Comparison of ENCODE assay signal across 11 cellular contexts in the genomic region with DNA sequence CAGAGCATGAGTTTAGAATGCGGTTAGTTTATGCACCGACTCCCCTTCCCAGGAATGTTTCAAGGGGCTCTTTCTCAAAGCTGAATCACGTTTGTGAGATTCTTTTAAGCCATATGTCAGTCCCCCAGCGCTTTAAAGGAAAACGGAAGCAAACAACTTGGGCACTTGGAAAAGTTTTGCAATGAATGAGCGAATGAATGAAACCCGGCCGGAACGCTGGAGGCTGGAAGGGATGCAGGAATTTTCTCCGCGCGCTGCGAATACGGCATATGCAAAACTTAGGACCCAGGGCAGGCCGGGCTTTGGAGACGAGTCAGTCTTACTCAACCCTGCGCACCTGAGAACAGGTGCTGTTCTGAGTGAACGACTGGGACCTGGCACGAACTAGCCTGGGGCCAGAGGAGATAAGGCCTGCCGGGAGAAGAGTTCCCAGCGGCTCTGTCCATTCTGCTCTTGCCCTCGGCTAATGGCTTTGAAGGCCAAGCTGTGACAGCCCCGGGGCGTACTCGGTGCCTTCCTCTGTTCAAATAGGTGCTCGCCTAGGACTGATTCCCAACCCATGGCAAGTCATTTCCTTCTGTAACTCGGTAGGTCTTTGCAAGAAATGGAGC. TPM values are rescaled to one million over a fixed set of nuclear protein-coding genes. Genes with fewer than 3 reads are reported as not detected.
DNase-seq lines count a peak whose midpoint lies in the region; ATAC-seq and TF ChIP-seq lines count a peak whose summit lies in the region.
"Had no signal": no experiment of that assay in that cellular context is flagged by ENCODE, and none has a peak within 500 bp of the region (broad histone marks: within the 10 kb centered on the region; RNA-seq: fewer than 3 reads in every experiment).

No MANE protein-coding gene starts in this region.

- intact Hi-C loops in sciatic nerve (cut with DNase I): no loop called here

- CTCF ChIA-PET in HEK293T (lab: Yijun Ruan, JAX): no interaction called here

- H3K27ac Mint-ChIP-seq in chondrocyte (ENCODE audit: unreplicated experiment): peak overlapping the region; percentile 79
- no peak overlapping the region for H3K27ac Mint-ChIP-seq in activated naive CD8-positive, alpha-beta T cell treated with anti-CD3 and anti-CD28 coated beads, Interleukin-2, amount 50 U/mL, for 24 hours
- H3K27ac Mint-ChIP-seq: activated T-helper 2 cell treated with anti-CD3 and anti-CD28 coated beads, Interferon-gamma antibody, Interleukin-2, Interleukin-4, amounts not matched to agents 10 μg/mL and 5 μg/mL and 100 μg/mL, durations not matched to agents 14 hours and 24 hours and 36 hours; natural killer cell treated with Interleukin-12 subunit alpha and Interleukin-12 subunit beta and Interleukin-15 and Interleukin-18, amount 100 ng/mL, for 72 hours had no signal

- POLR2A ChIA-PET in HEK293T (lab: Yijun Ruan, JAX): no interaction called here

- no peaks in the 10 kb centered on the region for H3K27me3 Mint-ChIP-seq in chondrocyte (ENCODE audit: low read depth)
- peaks cover 22% of the 10 kb centered on the region for H3K27me3 Mint-ChIP-seq in activated naive CD8-positive, alpha-beta T cell treated with anti-CD3 and anti-CD28 coated beads, Interleukin-2, amount 50 U/mL, for 24 hours

- H3K4me3 Mint-ChIP-seq in chondrocyte (ENCODE audit: unreplicated experiment): peak overlapping the region; percentile 78
- no peak overlapping the region for H3K4me3 Mint-ChIP-seq in activated naive CD8-positive, alpha-beta T cell treated with anti-CD3 and anti-CD28 coated beads, Interleukin-2, amount 50 U/mL, for 24 hours
- H3K4me3 Mint-ChIP-seq: natural killer cell treated with Interleukin-12 subunit alpha and Interleukin-12 subunit beta and Interleukin-15 and Interleukin-18, amount 100 ng/mL, for 72 hours had no signal

- TF ChIP-seq CTCF in chondrocyte (IDR thresholded peaks at IDR 0.05): no peak

- peaks cover 3% of the 10 kb centered on the region for H3K9me3 Mint-ChIP-seq in chondrocyte (ENCODE audit: low read depth)
- H3K9me3 Mint-ChIP-seq in activated naive CD8-positive, alpha-beta T cell treated with anti-CD3 and anti-CD28 coated beads, Interleukin-2, amount 50 U/mL, for 24 hours: no peaks in the 10 kb centered on the region
- H3K9me3 Mint-ChIP-seq: activated T-helper 2 cell treated with anti-CD3 and anti-CD28 coated beads, Interferon-gamma antibody, Interleukin-2, Interleukin-4, amounts not matched to agents 10 μg/mL and 5 μg/mL and 100 μg/mL, durations not matched to agents 14 hours and 24 hours and 36 hours; natural killer cell treated with Interleukin-12 subunit alpha and Interleukin-12 subunit beta and Interleukin-15 and Interleukin-18, amount 100 ng/mL, for 72 hours had no signal

- peak; percentile 28 for ATAC-seq in sciatic nerve
- ATAC-seq in activated naive CD8-positive, alpha-beta T cell treated with anti-CD3 and anti-CD28 coated beads, Interleukin-2, amount 50 U/mL, for 24 hours: no peak
- no peak for ATAC-seq in GM21528 (IDR thresholded peaks at IDR 0.05; ENCODE audit: low FRiP score, unreplicated experiment)

- peaks cover 16% of the 10 kb centered on the region for H3K4me1 Mint-ChIP-seq in chondrocyte (ENCODE audit: low read depth)
- no peaks in the 10 kb centered on the region for H3K4me1 Mint-ChIP-seq in activated naive CD8-positive, alpha-beta T cell treated with anti-CD3 and anti-CD28 coated beads, Interleukin-2, amount 50 U/mL, for 24 hours

- DNase-seq in HEK293T (ENCODE audit: extremely low spot score) (peak; percentile 11), chondrocyte (ENCODE audit: low spot score) (peak; percentile 50), islet precursor cell (peak; percentile 89), sciatic nerve (ENCODE audit: low spot score) (no peak), SW480 (ENCODE audit: low spot score) (no peak)
- no peak for DNase-seq in activated naive CD8-positive, alpha-beta T cell treated with anti-CD3 and anti-CD28 coated beads, Interleukin-2, amount 50 U/mL, for 24 hours
- DNase-seq in activated CD4-positive, alpha-beta T cell treated with anti-CD3 and anti-CD28 coated beads, Interleukin-2, amount 50 U/mL, for 48 hours: no peak
- DNase-seq: Calu3 had no signal

- H3K36me3 Mint-ChIP-seq in chondrocyte (ENCODE audit: low read depth): no peaks in the 10 kb centered on the region
- no peaks in the 10 kb centered on the region for H3K36me3 Mint-ChIP-seq in activated naive CD8-positive, alpha-beta T cell treated with anti-CD3 and anti-CD28 coated beads, Interleukin-2, amount 50 U/mL, for 24 hours (ENCODE audit: low read depth)

TF ChIP-seq in HEK293T, 16 proteins besides CTCF, POLR2A, EP300 and RAD21:
- TF ChIP-seq ELF4 (IDR thresholded peaks at IDR 0.05) (no peak), SUZ12 (IDR thresholded peaks at IDR 0.05) (no peak), L3MBTL2 (conservative IDR thresholded peaks at IDR 0.05) (no peak), HDGF (IDR thresholded peaks at IDR 0.05; ENCODE audit: borderline replicate concordance) (no peak), LEF1 (IDR thresholded peaks at IDR 0.05; ENCODE audit: borderline replicate concordance) (no peak), NFRKB (IDR thresholded peaks at IDR 0.05) (no peak), FOXM1 (IDR thresholded peaks at IDR 0.05; ENCODE audit: borderline replicate concordance) (no peak)
- TF ChIP-seq, protein P1, sequence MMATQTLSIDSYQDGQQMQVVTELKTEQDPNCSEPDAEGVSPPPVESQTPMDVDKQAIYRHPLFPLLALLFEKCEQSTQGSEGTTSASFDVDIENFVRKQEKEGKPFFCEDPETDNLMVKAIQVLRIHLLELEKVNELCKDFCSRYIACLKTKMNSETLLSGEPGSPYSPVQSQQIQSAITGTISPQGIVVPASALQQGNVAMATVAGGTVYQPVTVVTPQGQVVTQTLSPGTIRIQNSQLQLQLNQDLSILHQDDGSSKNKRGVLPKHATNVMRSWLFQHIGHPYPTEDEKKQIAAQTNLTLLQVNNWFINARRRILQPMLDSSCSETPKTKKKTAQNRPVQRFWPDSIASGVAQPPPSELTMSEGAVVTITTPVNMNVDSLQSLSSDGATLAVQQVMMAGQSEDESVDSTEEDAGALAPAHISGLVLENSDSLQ (IDR thresholded peaks at IDR 0.05): no peak
TF ChIP-seq in HEK293T: peak in this region for 0.

RNA-seq across cellular contexts. Expression of gene NRK, which starts 0.8 kb away (rescaled TPM):
- 12.7 to 30.6 TPM (median 13.1 TPM) in 3 replicates for total RNA-seq in chondrocyte
- 1.4 TPM for total RNA-seq in sciatic nerve
- total RNA-seq: activated T-helper 2 cell treated with anti-CD3 and anti-CD28 coated beads, Interferon-gamma antibody, Interleukin-2, Interleukin-4, amounts not matched to agents 10 μg/mL and 5 μg/mL and 100 μg/mL, durations not matched to agents 14 hours and 24 hours and 36 hours; Calu3; natural killer cell treated with Interleukin-12 subunit alpha and Interleukin-12 subunit beta and Interleukin-15 and Interleukin-18, amount 100 ng/mL, for 72 hours had no signal

Comparison
In these comparisons a context has a peak if more than half of its experiments do, and no peak if none do; other contexts are left out.
1. DNase-seq: peak in HEK293T (single experiment), chondrocyte (single experiment) and islet precursor cell (single experiment); none in sciatic nerve (single experiment), activated naive CD8-positive, alpha-beta T cell treated with anti-CD3 and anti-CD28 coated beads, Interleukin-2, amount 50 U/mL, for 24 hours (single experiment), activated CD4-positive, alpha-beta T cell treated with anti-CD3 and anti-CD28 coated beads, Interleukin-2, amount 50 U/mL, for 48 hours (0 of 2) and SW480 (single experiment).